In the genomic region with DNA sequence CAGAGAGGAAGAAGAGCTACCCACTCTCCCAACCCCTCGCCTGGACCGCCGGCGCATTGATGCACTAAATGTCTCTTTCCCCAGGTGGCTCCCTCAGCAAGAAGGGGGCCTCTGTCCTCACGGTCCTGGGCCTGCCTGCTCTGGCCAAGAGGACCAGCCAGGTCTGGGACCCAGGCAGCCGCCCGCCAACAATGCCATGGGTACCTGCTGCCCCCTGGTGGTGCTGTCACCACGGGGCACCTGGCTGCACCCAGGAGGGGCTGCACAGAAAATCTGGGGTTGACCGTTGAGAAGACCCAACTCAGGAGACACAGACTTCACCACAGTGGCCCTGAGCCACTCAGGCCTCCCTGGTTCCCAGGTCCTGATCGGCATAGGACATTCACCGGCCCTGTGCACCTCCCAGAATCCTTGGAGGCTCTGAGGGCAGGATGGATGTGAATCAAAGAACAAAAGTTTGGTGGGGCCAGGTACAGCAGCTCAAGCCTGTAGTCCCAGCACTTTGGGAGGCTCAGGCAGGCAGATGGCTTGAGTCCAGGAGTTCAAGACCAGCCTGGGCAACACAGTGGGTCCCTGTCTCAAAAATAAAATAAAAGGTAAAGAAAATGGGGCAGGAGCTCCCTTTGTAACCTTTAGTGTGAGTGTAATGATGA, we compare ENCODE assay signal across 1 cellular context.
TF ChIP-seq lines count a peak whose summit lies in the region.

No MANE protein-coding gene starts in this region.

TF ChIP-seq in GM23338, 12 proteins besides CTCF, POLR2A, EP300 and RAD21 (continued from another document):
- TF ChIP-seq, protein P1, sequence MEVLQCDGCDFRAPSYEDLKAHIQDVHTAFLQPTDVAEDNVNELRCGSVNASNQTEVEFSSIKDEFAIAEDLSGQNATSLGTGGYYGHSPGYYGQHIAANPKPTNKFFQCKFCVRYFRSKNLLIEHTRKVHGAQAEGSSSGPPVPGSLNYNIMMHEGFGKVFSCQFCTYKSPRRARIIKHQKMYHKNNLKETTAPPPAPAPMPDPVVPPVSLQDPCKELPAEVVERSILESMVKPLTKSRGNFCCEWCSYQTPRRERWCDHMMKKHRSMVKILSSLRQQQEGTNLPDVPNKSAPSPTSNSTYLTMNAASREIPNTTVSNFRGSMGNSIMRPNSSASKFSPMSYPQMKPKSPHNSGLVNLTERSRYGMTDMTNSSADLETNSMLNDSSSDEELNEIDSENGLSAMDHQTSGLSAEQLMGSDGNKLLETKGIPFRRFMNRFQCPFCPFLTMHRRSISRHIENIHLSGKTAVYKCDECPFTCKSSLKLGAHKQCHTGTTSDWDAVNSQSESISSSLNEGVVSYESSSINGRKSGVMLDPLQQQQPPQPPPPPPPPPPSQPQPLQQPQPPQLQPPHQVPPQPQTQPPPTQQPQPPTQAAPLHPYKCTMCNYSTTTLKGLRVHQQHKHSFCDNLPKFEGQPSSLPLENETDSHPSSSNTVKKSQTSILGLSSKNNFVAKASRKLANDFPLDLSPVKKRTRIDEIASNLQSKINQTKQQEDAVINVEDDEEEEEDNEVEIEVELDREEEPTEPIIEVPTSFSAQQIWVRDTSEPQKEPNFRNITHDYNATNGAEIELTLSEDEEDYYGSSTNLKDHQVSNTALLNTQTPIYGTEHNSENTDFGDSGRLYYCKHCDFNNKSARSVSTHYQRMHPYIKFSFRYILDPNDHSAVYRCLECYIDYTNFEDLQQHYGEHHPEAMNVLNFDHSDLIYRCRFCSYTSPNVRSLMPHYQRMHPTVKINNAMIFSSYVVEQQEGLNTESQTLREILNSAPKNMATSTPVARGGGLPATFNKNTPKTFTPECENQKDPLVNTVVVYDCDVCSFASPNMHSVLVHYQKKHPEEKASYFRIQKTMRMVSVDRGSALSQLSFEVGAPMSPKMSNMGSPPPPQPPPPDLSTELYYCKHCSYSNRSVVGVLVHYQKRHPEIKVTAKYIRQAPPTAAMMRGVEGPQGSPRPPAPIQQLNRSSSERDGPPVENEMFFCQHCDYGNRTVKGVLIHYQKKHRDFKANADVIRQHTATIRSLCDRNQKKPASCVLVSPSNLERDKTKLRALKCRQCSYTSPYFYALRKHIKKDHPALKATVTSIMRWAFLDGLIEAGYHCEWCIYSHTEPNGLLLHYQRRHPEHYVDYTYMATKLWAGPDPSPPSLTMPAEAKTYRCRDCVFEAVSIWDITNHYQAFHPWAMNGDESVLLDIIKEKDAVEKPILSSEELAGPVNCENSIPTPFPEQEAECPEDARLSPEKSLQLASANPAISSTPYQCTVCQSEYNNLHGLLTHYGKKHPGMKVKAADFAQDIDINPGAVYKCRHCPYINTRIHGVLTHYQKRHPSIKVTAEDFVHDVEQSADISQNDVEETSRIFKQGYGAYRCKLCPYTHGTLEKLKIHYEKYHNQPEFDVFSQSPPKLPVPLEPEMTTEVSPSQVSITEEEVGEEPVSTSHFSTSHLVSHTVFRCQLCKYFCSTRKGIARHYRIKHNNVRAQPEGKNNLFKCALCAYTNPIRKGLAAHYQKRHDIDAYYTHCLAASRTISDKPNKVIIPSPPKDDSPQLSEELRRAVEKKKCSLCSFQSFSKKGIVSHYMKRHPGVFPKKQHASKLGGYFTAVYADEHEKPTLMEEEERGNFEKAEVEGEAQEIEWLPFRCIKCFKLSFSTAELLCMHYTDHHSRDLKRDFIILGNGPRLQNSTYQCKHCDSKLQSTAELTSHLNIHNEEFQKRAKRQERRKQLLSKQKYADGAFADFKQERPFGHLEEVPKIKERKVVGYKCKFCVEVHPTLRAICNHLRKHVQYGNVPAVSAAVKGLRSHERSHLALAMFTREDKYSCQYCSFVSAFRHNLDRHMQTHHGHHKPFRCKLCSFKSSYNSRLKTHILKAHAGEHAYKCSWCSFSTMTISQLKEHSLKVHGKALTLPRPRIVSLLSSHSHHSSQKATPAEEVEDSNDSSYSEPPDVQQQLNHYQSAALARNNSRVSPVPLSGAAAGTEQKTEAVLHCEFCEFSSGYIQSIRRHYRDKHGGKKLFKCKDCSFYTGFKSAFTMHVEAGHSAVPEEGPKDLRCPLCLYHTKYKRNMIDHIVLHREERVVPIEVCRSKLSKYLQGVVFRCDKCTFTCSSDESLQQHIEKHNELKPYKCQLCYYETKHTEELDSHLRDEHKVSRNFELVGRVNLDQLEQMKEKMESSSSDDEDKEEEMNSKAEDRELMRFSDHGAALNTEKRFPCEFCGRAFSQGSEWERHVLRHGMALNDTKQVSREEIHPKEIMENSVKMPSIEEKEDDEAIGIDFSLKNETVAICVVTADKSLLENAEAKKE (CRISPR knock-in tag; IDR thresholded peaks at IDR 0.05): no peak
- no peak for TF ChIP-seq CREB1 (CRISPR knock-in tag; IDR thresholded peaks at IDR 0.05; ENCODE audit: low read depth)
- no peak for TF ChIP-seq JUNB (IDR thresholded peaks at IDR 0.05; ENCODE audit: unreplicated experiment)
- no peak for TF ChIP-seq REST (IDR thresholded peaks at IDR 0.05; ENCODE audit: unreplicated experiment)
- no peak for TF ChIP-seq NANOG (IDR thresholded peaks at IDR 0.05; ENCODE audit: borderline replicate concordance)
